7 cellular contexts compared by ENCODE assay signal in genomic region chr1:169711469-169712308, GRCh38. TPM values are rescaled to one million over a fixed set of nuclear protein-coding genes. Genes with fewer than 3 reads are reported as not detected.
A peak's percentile ranks its signal among the peaks of the same experiment; 100 is the strongest.
DNase-seq lines count a peak whose midpoint lies in the region; ATAC-seq and TF ChIP-seq lines count a peak whose summit lies in the region.

TSS of gene SELL (minus strand) at chr1:169711620. CDS start at chr1:169711498, 122 bp downstream.

- H3K79me2 ChIP-seq in MM.1S (ENCODE audit: low read length): no peaks in the 10 kb centered on the region

- peak within 1 kb of the TSS; percentile 60 for H3K4me3 ChIP-seq in MM.1S (ENCODE audit: low read length)
- H3K4me3 ChIP-seq in adipocyte (ENCODE audit: low read length): peak within 1 kb of the TSS; percentile 78
- H3K4me3 ChIP-seq in rectal smooth muscle tissue (ENCODE audit: low read length): peak within 1 kb of the TSS; percentile 46

- H2AFZ ChIP-seq in MM.1S (ENCODE audit: low read length): peak within 1 kb of the TSS; percentile 93

- peak; percentile 95 for ATAC-seq in left ventricle myocardium superior

- peak within 1 kb of the TSS; percentile 81 for H3K4me2 ChIP-seq in MM.1S (ENCODE audit: low read depth, low read length)

- no peaks in the 10 kb centered on the region for H3K36me3 ChIP-seq in MM.1S (replicated peaks; ENCODE audit: insufficient read depth, low read length)
- H3K36me3 ChIP-seq in adipocyte (ENCODE audit: control insufficient read depth, insufficient read depth, low read length, severe bottlenecking): no peaks in the 10 kb centered on the region
- H3K36me3 ChIP-seq in rectal smooth muscle tissue (ENCODE audit: control insufficient read depth, insufficient read depth, low read length): no peaks in the 10 kb centered on the region

- H3K9me3 ChIP-seq in MM.1S (replicated peaks; ENCODE audit: insufficient read depth, low read length) (no peaks in the 10 kb centered on the region), adipocyte (ENCODE audit: control insufficient read depth, low read length) (no peaks in the 10 kb centered on the region)

- no peaks in the 10 kb centered on the region for H3K9me2 ChIP-seq in MM.1S (replicated peaks; ENCODE audit: insufficient read depth, low read length)

- H3K27me3 ChIP-seq in MM.1S (replicated peaks; ENCODE audit: insufficient read depth, low read length) (no peaks in the 10 kb centered on the region), adipocyte (replicated peaks; ENCODE audit: control insufficient read depth, insufficient read depth, low read length) (no peaks in the 10 kb centered on the region), rectal smooth muscle tissue (ENCODE audit: control insufficient read depth, insufficient read depth, low read length) (no peaks in the 10 kb centered on the region)

- H3K4me1 ChIP-seq in MM.1S (ENCODE audit: low read length) (peaks cover 3% of the 10 kb centered on the region; the same call in 1 of the 2 replicates), adipocyte (ENCODE audit: control insufficient read depth, insufficient read depth, low read length) (peaks cover 6% of the 10 kb centered on the region), rectal smooth muscle tissue (ENCODE audit: control insufficient read depth, insufficient read depth, low read length) (no peaks in the 10 kb centered on the region)

- CTCF ChIA-PET in HEK293T (lab: Yijun Ruan, JAX): interaction anchor here (0.6 to 1.3 kb wide), 7 partner anchors 8 to 1474 kb away, joined by 3 to 5 read pairs (median 3); no protein-coding TSS in a partner anchor

- peak; percentile 76 for DNase-seq in HEK293T (ENCODE audit: extremely low spot score)
- peak; percentile 90 for DNase-seq in MM.1S
- peak; percentile 93 for DNase-seq in SKM-1 (lab: John Stamatoyannopoulos, UW; ENCODE audit: unreplicated experiment)
- peak; percentile 74 for DNase-seq in adipocyte (ENCODE audit: low read depth)
- DNase-seq in left ventricle myocardium superior: no peak

- H3K9ac ChIP-seq in MM.1S (ENCODE audit: low read length) (peak within 1 kb of the TSS; percentile 21; the same call in 1 of the 2 replicates), adipocyte (ENCODE audit: low read length) (peak within 1 kb of the TSS; percentile 66), rectal smooth muscle tissue (ENCODE audit: low read length) (no peak within 1 kb of the TSS)

- peaks cover 12% of the 10 kb centered on the region for H3F3A ChIP-seq in MM.1S (ENCODE audit: insufficient read depth, low read length)

- intact Hi-C loops in left ventricle myocardium superior (cut with micrococcal nuclease): loop anchor here (5.0 kb wide), 1 partner anchor 114 kb away; no protein-coding TSS in a partner anchor

- H3K27ac ChIP-seq in MM.1S (ENCODE audit: low read length) (peak within 1 kb of the TSS; percentile 25; the same call in 1 of the 2 replicates), rectal smooth muscle tissue (ENCODE audit: low read depth, low read length) (no peak within 1 kb of the TSS)

- POLR2A ChIA-PET in HEK293T (lab: Yijun Ruan, JAX): no interaction called here

- peak; percentile 87 for TF ChIP-seq CTCF in GM12874 (IDR thresholded peaks at IDR 0.05; ENCODE audit: insufficient read depth, low read depth, low read length)
- peak; percentile 95 for TF ChIP-seq CTCF in MM.1S (IDR thresholded peaks at IDR 0.05; ENCODE audit: low read length)

- H4K20me1 ChIP-seq in MM.1S (ENCODE audit: insufficient read depth, low read length): no peaks in the 10 kb centered on the region

TF ChIP-seq in HEK293T, 16 proteins besides CTCF, POLR2A, EP300 and RAD21:
- TF ChIP-seq TARDBP (IDR thresholded peaks at IDR 0.05): no peak
- TF ChIP-seq PKNOX1 (IDR thresholded peaks at IDR 0.05): peak; percentile 59
- no peak for TF ChIP-seq ZNF384 (IDR thresholded peaks at IDR 0.05)
- no peak for TF ChIP-seq HDGF (IDR thresholded peaks at IDR 0.05; ENCODE audit: borderline replicate concordance)
- no peak for TF ChIP-seq ELF4 (IDR thresholded peaks at IDR 0.05)
- TF ChIP-seq FOXA1 (IDR thresholded peaks at IDR 0.05): no peak
- no peak for TF ChIP-seq SUZ12 (IDR thresholded peaks at IDR 0.05)
TF ChIP-seq in HEK293T: peak in this region for 1.

RNA-seq across cellular contexts. Expression of gene SELL, which starts in this region (rescaled TPM):
- 2.1 TPM for total RNA-seq in left ventricle myocardium superior
